In the genomic region with DNA sequence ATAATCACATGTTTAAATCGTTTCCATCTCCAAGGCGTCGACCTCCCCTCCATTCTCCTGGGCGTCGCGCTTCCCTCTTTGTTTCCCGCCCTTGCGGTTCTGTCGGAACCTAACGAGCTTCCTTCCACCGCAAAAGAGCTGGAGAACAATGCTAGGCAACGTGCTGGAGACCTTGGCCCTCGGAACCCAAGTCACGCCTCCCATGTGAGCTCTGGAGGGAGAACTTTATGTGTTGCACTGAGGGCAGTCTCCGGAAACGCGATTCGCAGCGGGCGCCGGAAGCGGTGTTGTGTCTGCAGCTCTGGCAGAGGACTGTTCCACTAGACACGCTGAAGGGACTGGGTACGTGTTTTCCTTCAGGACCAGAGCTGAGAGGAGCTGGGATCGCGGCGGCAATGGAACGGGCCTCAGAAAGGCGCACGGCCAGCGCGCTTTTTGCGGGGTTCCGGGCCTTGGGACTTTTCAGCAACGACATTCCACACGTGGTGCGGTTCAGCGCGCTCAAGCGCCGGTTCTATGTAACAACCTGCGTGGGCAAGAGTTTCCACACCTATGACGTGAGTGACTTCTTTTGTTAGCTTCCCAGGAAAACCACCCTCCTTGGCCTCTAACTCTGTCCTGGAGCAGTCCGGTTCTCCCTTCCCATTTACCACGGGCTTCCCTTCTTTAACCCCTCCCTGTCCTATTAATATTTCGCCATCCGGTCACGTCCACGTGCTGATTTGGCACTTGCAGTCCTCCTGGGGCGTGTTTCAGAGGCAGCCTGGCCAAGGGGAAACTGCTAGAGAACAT, we compare ENCODE assay signal across 1 cellular context.
TF ChIP-seq lines count a peak whose summit lies in the region.

WDR36 (plus strand) TSS at position 287 of the 792 bp plus-strand sequence; CDS start at position 396, 109 bp downstream.

TF ChIP-seq in K562, 482 proteins besides CTCF, POLR2A, EP300 and RAD21 (continued from another document and continues in another):
- TF ChIP-seq, protein P1, sequence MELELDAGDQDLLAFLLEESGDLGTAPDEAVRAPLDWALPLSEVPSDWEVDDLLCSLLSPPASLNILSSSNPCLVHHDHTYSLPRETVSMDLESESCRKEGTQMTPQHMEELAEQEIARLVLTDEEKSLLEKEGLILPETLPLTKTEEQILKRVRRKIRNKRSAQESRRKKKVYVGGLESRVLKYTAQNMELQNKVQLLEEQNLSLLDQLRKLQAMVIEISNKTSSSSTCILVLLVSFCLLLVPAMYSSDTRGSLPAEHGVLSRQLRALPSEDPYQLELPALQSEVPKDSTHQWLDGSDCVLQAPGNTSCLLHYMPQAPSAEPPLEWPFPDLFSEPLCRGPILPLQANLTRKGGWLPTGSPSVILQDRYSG (tag; conservative IDR thresholded peaks at IDR 0.05; ENCODE audit: low read depth): no peak
- TF ChIP-seq FOXA3 (CRISPR knock-in tag; conservative IDR thresholded peaks at IDR 0.05 in 1 of 2, IDR thresholded peaks at IDR 0.05 in 1 of 2): peak; percentile 33 to 75; a peak in 2 of 4 replicates
- no peak for TF ChIP-seq CCNT2 (IDR thresholded peaks at IDR 0.05; ENCODE audit: borderline replicate concordance, extremely low read depth, insufficient read length, low read depth, low read length)
- TF ChIP-seq FOXJ3 (CRISPR knock-in tag; IDR thresholded peaks at IDR 0.05): no peak
- TF ChIP-seq E2F1 (CRISPR knock-in tag; IDR thresholded peaks at IDR 0.05): peak; percentile 78
- TF ChIP-seq, protein P2, sequence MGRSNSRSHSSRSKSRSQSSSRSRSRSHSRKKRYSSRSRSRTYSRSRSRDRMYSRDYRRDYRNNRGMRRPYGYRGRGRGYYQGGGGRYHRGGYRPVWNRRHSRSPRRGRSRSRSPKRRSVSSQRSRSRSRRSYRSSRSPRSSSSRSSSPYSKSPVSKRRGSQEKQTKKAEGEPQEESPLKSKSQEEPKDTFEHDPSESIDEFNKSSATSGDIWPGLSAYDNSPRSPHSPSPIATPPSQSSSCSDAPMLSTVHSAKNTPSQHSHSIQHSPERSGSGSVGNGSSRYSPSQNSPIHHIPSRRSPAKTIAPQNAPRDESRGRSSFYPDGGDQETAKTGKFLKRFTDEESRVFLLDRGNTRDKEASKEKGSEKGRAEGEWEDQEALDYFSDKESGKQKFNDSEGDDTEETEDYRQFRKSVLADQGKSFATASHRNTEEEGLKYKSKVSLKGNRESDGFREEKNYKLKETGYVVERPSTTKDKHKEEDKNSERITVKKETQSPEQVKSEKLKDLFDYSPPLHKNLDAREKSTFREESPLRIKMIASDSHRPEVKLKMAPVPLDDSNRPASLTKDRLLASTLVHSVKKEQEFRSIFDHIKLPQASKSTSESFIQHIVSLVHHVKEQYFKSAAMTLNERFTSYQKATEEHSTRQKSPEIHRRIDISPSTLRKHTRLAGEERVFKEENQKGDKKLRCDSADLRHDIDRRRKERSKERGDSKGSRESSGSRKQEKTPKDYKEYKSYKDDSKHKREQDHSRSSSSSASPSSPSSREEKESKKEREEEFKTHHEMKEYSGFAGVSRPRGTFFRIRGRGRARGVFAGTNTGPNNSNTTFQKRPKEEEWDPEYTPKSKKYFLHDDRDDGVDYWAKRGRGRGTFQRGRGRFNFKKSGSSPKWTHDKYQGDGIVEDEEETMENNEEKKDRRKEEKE (IDR thresholded peaks at IDR 0.05; ENCODE audit: borderline replicate concordance in 1 of 2, control insufficient read depth in 1 of 2, low read depth in 2 of 2, low read length in 1 of 2): peak in 1 of 2 experiments; percentile 94; a peak in 2 of 4 replicates
- peak; percentile 47; the same call in 1 of the 2 replicates for TF ChIP-seq RFX1 (IDR thresholded peaks at IDR 0.05)
- TF ChIP-seq OTX1 (CRISPR knock-in tag; IDR thresholded peaks at IDR 0.05): peak; percentile 66; the same call in 1 of the 2 replicates
- peak; percentile 67; the same call in 1 of the 2 replicates for TF ChIP-seq TEAD4 (IDR thresholded peaks at IDR 0.05; ENCODE audit: low read length)
- TF ChIP-seq TEAD4 (CRISPR knock-in tag; IDR thresholded peaks at IDR 0.05; ENCODE audit: borderline replicate concordance): no peak; the same call in 1 of the 2 replicates
- TF ChIP-seq ZNF212 (CRISPR knock-in tag; IDR thresholded peaks at IDR 0.05): peak; percentile 55; the same call in 1 of the 2 replicates
- TF ChIP-seq ZFPM2 (CRISPR knock-in tag; IDR thresholded peaks at IDR 0.05): no peak
- TF ChIP-seq, protein P3, sequence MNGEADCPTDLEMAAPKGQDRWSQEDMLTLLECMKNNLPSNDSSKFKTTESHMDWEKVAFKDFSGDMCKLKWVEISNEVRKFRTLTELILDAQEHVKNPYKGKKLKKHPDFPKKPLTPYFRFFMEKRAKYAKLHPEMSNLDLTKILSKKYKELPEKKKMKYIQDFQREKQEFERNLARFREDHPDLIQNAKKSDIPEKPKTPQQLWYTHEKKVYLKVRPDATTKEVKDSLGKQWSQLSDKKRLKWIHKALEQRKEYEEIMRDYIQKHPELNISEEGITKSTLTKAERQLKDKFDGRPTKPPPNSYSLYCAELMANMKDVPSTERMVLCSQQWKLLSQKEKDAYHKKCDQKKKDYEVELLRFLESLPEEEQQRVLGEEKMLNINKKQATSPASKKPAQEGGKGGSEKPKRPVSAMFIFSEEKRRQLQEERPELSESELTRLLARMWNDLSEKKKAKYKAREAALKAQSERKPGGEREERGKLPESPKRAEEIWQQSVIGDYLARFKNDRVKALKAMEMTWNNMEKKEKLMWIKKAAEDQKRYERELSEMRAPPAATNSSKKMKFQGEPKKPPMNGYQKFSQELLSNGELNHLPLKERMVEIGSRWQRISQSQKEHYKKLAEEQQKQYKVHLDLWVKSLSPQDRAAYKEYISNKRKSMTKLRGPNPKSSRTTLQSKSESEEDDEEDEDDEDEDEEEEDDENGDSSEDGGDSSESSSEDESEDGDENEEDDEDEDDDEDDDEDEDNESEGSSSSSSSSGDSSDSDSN (IDR thresholded peaks at IDR 0.05; ENCODE audit: borderline replicate concordance in 1 of 2, low read depth in 2 of 2, low read length in 2 of 2): peak in 1 of 2 experiments; percentile 65; a peak in 1 of 4 replicates
- TF ChIP-seq, protein P4, sequence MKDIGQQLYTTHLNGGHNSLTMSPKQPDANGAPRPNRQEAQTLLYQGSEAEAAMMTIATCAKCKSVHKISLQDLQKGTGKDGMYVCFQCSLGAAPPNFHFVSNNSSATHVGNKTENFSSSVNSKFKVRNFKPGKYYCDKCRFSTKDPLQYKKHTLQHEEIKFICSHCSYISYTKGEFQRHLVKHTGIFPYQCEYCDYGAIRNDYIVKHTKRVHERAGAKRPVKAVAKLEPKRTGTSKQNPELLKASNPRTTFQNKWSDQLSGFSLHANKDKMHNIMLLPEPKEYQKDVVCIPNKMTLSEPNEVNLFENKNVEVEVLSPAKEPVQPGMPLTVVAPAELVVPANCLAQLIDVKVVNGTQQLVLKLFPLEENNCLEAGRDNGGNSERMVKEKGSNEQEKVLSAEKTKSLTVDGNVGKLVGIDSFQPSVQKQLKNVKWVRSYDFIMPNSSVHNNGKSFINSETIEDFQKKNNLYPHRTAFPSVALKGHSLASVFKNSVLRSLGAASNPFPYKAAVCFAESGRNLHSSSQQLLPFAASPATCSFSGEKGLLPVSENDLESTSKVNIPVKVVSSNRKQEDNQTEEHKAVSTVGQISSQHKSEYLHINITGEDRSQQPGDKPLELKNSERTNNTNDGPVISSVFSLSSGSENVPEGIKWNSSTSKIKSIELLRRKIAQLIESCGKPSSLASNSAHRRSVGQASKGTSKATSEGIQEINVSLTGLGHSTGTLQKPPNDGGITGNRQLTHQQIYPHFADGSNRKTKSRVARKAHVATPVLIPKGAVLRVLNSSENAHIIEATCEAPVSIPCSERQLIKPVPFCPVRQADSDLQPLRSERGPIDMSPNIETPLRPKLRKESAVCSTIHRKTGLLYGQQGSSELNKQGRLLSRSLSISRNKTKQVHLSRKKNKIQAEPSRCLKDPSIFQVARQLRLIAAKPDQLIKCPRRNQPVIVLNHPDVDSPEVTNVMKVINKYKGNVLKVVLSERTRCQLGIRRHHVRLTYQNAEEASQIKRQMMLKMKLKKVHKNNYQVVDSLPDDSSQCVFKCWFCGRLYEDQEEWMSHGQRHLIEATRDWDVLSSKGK (CRISPR knock-in tag; IDR thresholded peaks at IDR 0.05): no peak
- TF ChIP-seq ZNF407 (IDR thresholded peaks at IDR 0.05; ENCODE audit: low read depth): peak; percentile 79
- TF ChIP-seq, protein P5, sequence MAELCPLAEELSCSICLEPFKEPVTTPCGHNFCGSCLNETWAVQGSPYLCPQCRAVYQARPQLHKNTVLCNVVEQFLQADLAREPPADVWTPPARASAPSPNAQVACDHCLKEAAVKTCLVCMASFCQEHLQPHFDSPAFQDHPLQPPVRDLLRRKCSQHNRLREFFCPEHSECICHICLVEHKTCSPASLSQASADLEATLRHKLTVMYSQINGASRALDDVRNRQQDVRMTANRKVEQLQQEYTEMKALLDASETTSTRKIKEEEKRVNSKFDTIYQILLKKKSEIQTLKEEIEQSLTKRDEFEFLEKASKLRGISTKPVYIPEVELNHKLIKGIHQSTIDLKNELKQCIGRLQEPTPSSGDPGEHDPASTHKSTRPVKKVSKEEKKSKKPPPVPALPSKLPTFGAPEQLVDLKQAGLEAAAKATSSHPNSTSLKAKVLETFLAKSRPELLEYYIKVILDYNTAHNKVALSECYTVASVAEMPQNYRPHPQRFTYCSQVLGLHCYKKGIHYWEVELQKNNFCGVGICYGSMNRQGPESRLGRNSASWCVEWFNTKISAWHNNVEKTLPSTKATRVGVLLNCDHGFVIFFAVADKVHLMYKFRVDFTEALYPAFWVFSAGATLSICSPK (IDR thresholded peaks at IDR 0.05; ENCODE audit: borderline replicate concordance): 0 out of 2 replicates have a peak, but pooled peaks have one; percentile 12
- TF ChIP-seq ZNF444 (CRISPR knock-in tag; IDR thresholded peaks at IDR 0.05): 0 out of 2 replicates have a peak, but pooled peaks have one; percentile 49
- TF ChIP-seq ZNF785 (CRISPR knock-in tag; IDR thresholded peaks at IDR 0.05): no peak
- TF ChIP-seq TBL1XR1 (IDR thresholded peaks at IDR 0.05; ENCODE audit: low read length in 2 of 2): peak; percentile 66 to 72; a peak in 3 of 4 replicates
- peak; percentile 51; the same call in 1 of the 2 replicates for TF ChIP-seq ZNF583 (CRISPR knock-in tag; IDR thresholded peaks at IDR 0.05)
- no peak for TF ChIP-seq IRF9 (tag; IDR thresholded peaks at IDR 0.05)
- TF ChIP-seq TARDBP (IDR thresholded peaks at IDR 0.05): no peak
- TF ChIP-seq SMAD4 (CRISPR knock-in tag; conservative IDR thresholded peaks at IDR 0.05): peak; percentile 77
- peak; percentile 88 for TF ChIP-seq DMBX1 (CRISPR knock-in tag; IDR thresholded peaks at IDR 0.05; ENCODE audit: borderline replicate concordance)
- peak; percentile 83; the same call in 1 of the 2 replicates for TF ChIP-seq CBX5 (IDR thresholded peaks at IDR 0.05; ENCODE audit: borderline replicate concordance, low read depth)
